Comparison of ENCODE assay signal across 22 cellular contexts in genomic region chr17:15000661-15001060, GRCh38.
"Had no signal": no experiment of that assay in that cellular context is flagged by ENCODE, and none has a peak within 500 bp of the region (broad histone marks: within the 10 kb centered on the region; RNA-seq: fewer than 3 reads in every experiment).

No MANE protein-coding gene starts in this region.

- H3K27ac Mint-ChIP-seq: endodermal cell, nephron, progenitor cell of endocrine pancreas had no signal

- H3K4me1 ChIP-seq: heart right ventricle, left ventricle myocardium inferior, lower lobe of right lung, pancreas, tibial artery, upper lobe of left lung, uterus had no signal

- FAIRE-seq: endothelial cell of umbilical vein, frontal cortex, pancreas, small intestine had no signal

- H3K9me3 Mint-ChIP-seq: endodermal cell had no signal

- H3K4me3 ChIP-seq: coronary artery, heart right ventricle, left ventricle myocardium inferior, lower lobe of right lung, pancreas, tibial artery, upper lobe of left lung, uterus had no signal

- ATAC-seq: heart right ventricle, lower lobe of right lung, pancreas, right cardiac atrium had no signal

- H3K4me3 Mint-ChIP-seq: endodermal cell, nephron had no signal

- H3K27ac ChIP-seq: coronary artery, heart right ventricle, left ventricle myocardium inferior, lower lobe of right lung, pancreas, tibial artery, upper lobe of left lung, uterus had no signal

- H3K4me1 Mint-ChIP-seq: endodermal cell, nephron had no signal

- H3K36me3 ChIP-seq: heart right ventricle, left ventricle myocardium inferior, lower lobe of right lung, pancreas, tibial artery, upper lobe of left lung, uterus had no signal

- H3K27me3 Mint-ChIP-seq: progenitor cell of endocrine pancreas had no signal

- DNase-seq: effector CD4-positive, alpha-beta T cell; endodermal cell; heart right ventricle; islet precursor cell; left ventricle myocardium inferior; lower lobe of right lung; mesenchymal stem cell; midbrain; occipital lobe; pancreas; right cardiac atrium; small intestine; stimulated activated CD4-positive, alpha-beta T cell treated with anti-CD3 and anti-CD28 coated beads, Interleukin-12 subunit alpha, Interleukin-12 subunit beta, amount 100 ng/mL, for 4 hours; stimulated activated naive CD4-positive, alpha-beta T cell treated with Interleukin-2 at 50 U/mL for 16 hours; tibial artery; upper lobe of left lung; uterus had no signal

- H3K9me3 ChIP-seq: heart right ventricle, left ventricle myocardium inferior, lower lobe of right lung, pancreas, tibial artery, upper lobe of left lung, uterus had no signal

- H3K27me3 ChIP-seq: heart right ventricle, tibial artery, upper lobe of left lung, uterus had no signal
